ENCODE assay signal across 22 cellular contexts in the genomic region with DNA sequence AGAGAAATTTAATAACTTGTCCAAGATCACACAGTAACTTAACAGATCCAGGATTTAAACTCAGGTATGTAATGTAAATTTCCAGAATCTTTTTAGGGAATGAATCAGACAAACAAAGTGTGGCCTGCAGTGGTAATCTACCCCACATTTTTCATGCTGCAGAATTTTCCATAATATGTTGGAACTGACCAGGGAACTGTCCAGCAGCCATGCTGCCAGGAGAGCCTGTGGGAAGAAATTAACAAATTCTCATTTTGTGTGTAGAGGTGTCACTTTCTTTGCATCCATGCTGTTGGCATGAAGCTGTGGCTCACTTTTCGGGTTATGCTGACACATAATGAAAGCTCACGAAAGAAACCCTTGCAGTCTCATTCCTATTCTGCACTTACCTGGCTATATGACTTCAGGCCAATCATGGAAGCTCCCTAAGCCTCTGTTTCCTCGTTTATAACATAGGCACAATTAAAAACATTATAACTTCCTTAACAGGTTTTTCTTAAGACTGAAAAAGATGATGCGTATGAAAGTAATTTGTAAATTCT. TPM values are rescaled to one million over a fixed set of nuclear protein-coding genes. Genes with fewer than 3 reads are reported as not detected.
DNase-seq lines count a peak whose midpoint lies in the region; ATAC-seq, FAIRE-seq and TF ChIP-seq lines count a peak whose summit lies in the region.
"Had no signal": no experiment of that assay in that cellular context is flagged by ENCODE, and none has a peak within 500 bp of the region (broad histone marks: within the 10 kb centered on the region; RNA-seq: fewer than 3 reads in every experiment).

No MANE protein-coding gene starts in this region.

- ATAC-seq in K562 = no peak

- H3K9me2 ChIP-seq in OCI-LY7 (ENCODE audit: insufficient read depth, low read length) = no peaks in the 10 kb centered on the region
- H3K9me2 ChIP-seq in MM.1S (replicated peaks; ENCODE audit: insufficient read depth, low read length) = no peaks in the 10 kb centered on the region

- DNase-seq in activated CD4-positive, alpha-beta T cell treated with anti-CD3 and anti-CD28 coated beads for 48 hours = peak; percentile 8
- no peak for DNase-seq in activated CD4-positive, alpha-beta T cell treated with anti-CD3 and anti-CD28 coated beads for 4 hours
- DNase-seq in GM12891 (ENCODE audit: insufficient read length, low spot score) = no peak
- DNase-seq in OCI-LY7 (ENCODE audit: low spot score) = no peak
- DNase-seq in K562 (ENCODE audit: extremely low read depth in 1 of 4, low spot score in 3 of 4) = no peak
- no peak for DNase-seq in MM.1S
- DNase-seq in DMS114 treated with DMSO at 0.1 percent for 48 hours (lab: John Stamatoyannopoulos, UW; ENCODE audit: unreplicated experiment) = no peak
- DNase-seq in SHP77 treated with DMSO at 0.1 percent for 48 hours (lab: John Stamatoyannopoulos, UW) = no peak
- DNase-seq: BE2C; CD4-positive, CD25-positive, alpha-beta regulatory T cell; COR-L47; DMS 273 treated with DMSO at 0.1 percent for 48 hours; GDM1; HCEC 1CT; KBM-7; NCI-H1105 treated with DMSO at 0.1 percent for 48 hours; NCI-H1694 treated with DMSO at 0.1 percent for 48 hours; NCI-H774; RPMI8226; SIG-M5 had no signal

- no peaks in the 10 kb centered on the region for H3F3A ChIP-seq in MM.1S (ENCODE audit: insufficient read depth, low read length)

- no peaks in the 10 kb centered on the region for H3K79me2 ChIP-seq in OCI-LY7 (ENCODE audit: insufficient read depth, low read depth, low read length)
- no peaks in the 10 kb centered on the region for H3K79me2 ChIP-seq in K562 (ENCODE audit: control insufficient read depth, insufficient read depth, low read length)
- no peaks in the 10 kb centered on the region for H3K79me2 ChIP-seq in MM.1S (ENCODE audit: low read length)

- FAIRE-seq in GM12891 (lab: Jason Lieb, UNC) (peak; percentile 48), K562 (lab: Jason Lieb, UNC) (peak; percentile 26)

- no peak overlapping the region for H3K27ac ChIP-seq in OCI-LY7 (ENCODE audit: low read depth, low read length, poor library complexity, severe bottlenecking)
- H3K27ac ChIP-seq in K562 (ENCODE audit: extremely low read depth, low read depth, low read length) = no peak overlapping the region
- H3K27ac ChIP-seq in MM.1S (ENCODE audit: low read length) = no peak overlapping the region

- BruUV-seq in OCI-LY7 (replicated peaks; lab: Mats Ljungman, UMichigan) (no TSS peak), K562 (replicated peaks; lab: Mats Ljungman, UMichigan) (no TSS peak)

- CTCF ChIA-PET in OCI-LY7 (lab: Charles Lee; ENCODE audit: unreplicated experiment) (no interaction called here), K562 (lab: Yijun Ruan, JAX; ENCODE audit: low intra/inter-chr PET ratio) (no interaction called here)

- H4K20me1 ChIP-seq in OCI-LY7 (ENCODE audit: insufficient read depth, low read length) (no peaks in the 10 kb centered on the region), K562 (replicated peaks; ENCODE audit: control insufficient read depth, insufficient read depth, low read length) (no peaks in the 10 kb centered on the region), MM.1S (ENCODE audit: insufficient read depth, low read length) (no peaks in the 10 kb centered on the region)

- no peak for TF ChIP-seq RAD21 in K562 (CRISPR knock-in tag; conservative IDR thresholded peaks at IDR 0.05 in 1 of 2, IDR thresholded peaks at IDR 0.05 in 1 of 2)

- H3K4me3 ChIP-seq in OCI-LY7 (ENCODE audit: low read depth, low read length, poor library complexity, severe bottlenecking) = no peak overlapping the region
- no peak overlapping the region for H3K4me3 ChIP-seq in K562
- no peak overlapping the region for H3K4me3 ChIP-seq in MM.1S (ENCODE audit: low read length)

- H3K4me2 ChIP-seq in OCI-LY7 (ENCODE audit: low read length) = no peak overlapping the region
- H3K4me2 ChIP-seq in K562 (ENCODE audit: insufficient read depth, low read length) = no peak overlapping the region
- H3K4me2 ChIP-seq in MM.1S (ENCODE audit: low read depth, low read length) = no peak overlapping the region

- WGBS in K562 (ENCODE audit: insufficient coverage, low coverage, missing lambda C conversion rate) = 25% methylated on average over 4 of the region's 4 CpGs

- POLR2A ChIA-PET in OCI-LY7 (lab: Charles Lee) (interaction anchor here (0.5 to 0.9 kb wide), 5 partner anchors 17 to 241 kb away, joined by 3 to 5 read pairs (median 5); no protein-coding TSS in a partner anchor), K562 (lab: Yijun Ruan, JAX) (interaction anchor here (0.6 kb wide), 1 partner anchor 386 kb away, joined by 3 read pairs; no protein-coding TSS in a partner anchor)

- H3K4me1 ChIP-seq in OCI-LY7 (ENCODE audit: insufficient read depth, low read length, poor library complexity, severe bottlenecking) = no peaks in the 10 kb centered on the region
- no peaks in the 10 kb centered on the region for H3K4me1 ChIP-seq in K562 (replicated peaks in 1 of 2; ENCODE audit: control insufficient read depth in 2 of 2, insufficient read depth in 2 of 2, low read length in 2 of 2)
- no peaks in the 10 kb centered on the region for H3K4me1 ChIP-seq in MM.1S (ENCODE audit: low read length)
- H3K4me1 ChIP-seq: BE2C had no signal

- H3K27me3 ChIP-seq in K562 (ENCODE audit: control insufficient read depth in 2 of 2, insufficient read depth in 2 of 2, low read length in 2 of 2) = no peaks in the 10 kb centered on the region
- no peaks in the 10 kb centered on the region for H3K27me3 ChIP-seq in MM.1S (replicated peaks; ENCODE audit: insufficient read depth, low read length)
- H3K27me3 ChIP-seq: BE2C had no signal

- no peaks in the 10 kb centered on the region for H3K9me3 ChIP-seq in OCI-LY7 (ENCODE audit: low read length)
- H3K9me3 ChIP-seq in K562 (replicated peaks; ENCODE audit: control insufficient read depth, insufficient read depth, low read depth, low read length) = no peaks in the 10 kb centered on the region
- no peaks in the 10 kb centered on the region for H3K9me3 ChIP-seq in MM.1S (replicated peaks; ENCODE audit: insufficient read depth, low read length)
- H3K9me3 ChIP-seq: BE2C had no signal

- no peak for TF ChIP-seq EP300 in K562 (IDR thresholded peaks at IDR 0.05; ENCODE audit: low read length)

- TF ChIP-seq POLR2A in GM12891 (IDR thresholded peaks at IDR 0.05; ENCODE audit: low read depth, low read length) (no peak), K562 (conservative IDR thresholded peaks at IDR 0.05) (no peak)

- H2AFZ ChIP-seq in OCI-LY7 (ENCODE audit: low read length) = 0 out of 2 replicates have a peak overlapping the region, but pooled peaks have one; percentile 7
- H2AFZ ChIP-seq in K562 (ENCODE audit: low read depth, low read length) = no peak overlapping the region
- H2AFZ ChIP-seq in MM.1S (ENCODE audit: low read length) = no peak overlapping the region

- H3K9me1 ChIP-seq in K562 (ENCODE audit: control insufficient read depth, insufficient read depth, low read length) = no peaks in the 10 kb centered on the region

- H3K9ac ChIP-seq in K562 (ENCODE audit: insufficient read depth in 1 of 2, low read depth in 2 of 2, low read length in 2 of 2) = no peak overlapping the region
- H3K9ac ChIP-seq in MM.1S (ENCODE audit: low read length) = no peak overlapping the region

- intact Hi-C loops in OCI-LY7 (cut with micrococcal nuclease; ENCODE audit: unreplicated experiment) = no loop called here
- intact Hi-C loops in K562 (cut with micrococcal nuclease) = no loop called here

- H3K36me3 ChIP-seq in OCI-LY7 (ENCODE audit: insufficient read depth, low read length) = no peaks in the 10 kb centered on the region
- no peaks in the 10 kb centered on the region for H3K36me3 ChIP-seq in K562 (ENCODE audit: control insufficient read depth, insufficient read depth, low read length)
- no peaks in the 10 kb centered on the region for H3K36me3 ChIP-seq in MM.1S (replicated peaks; ENCODE audit: insufficient read depth, low read length)
- H3K36me3 ChIP-seq: BE2C had no signal

- in situ Hi-C loops in K562 (cut with MboI) = no loop called here

- no peak for TF ChIP-seq CTCF in OCI-LY7 (conservative IDR thresholded peaks at IDR 0.05; ENCODE audit: low read length)
- no peak for TF ChIP-seq CTCF in K562 (IDR thresholded peaks at IDR 0.05 in 2 of 3, conservative IDR thresholded peaks at IDR 0.05 in 1 of 3; ENCODE audit: insufficient read depth in 2 of 3, low read depth in 1 of 3, low read length in 3 of 3)
- no peak for TF ChIP-seq CTCF in MM.1S (IDR thresholded peaks at IDR 0.05; ENCODE audit: low read length)

TF ChIP-seq in GM12891, 5 proteins besides CTCF, POLR2A, EP300 and RAD21 (continues in another document):
- TF ChIP-seq POU2F2 (IDR thresholded peaks at IDR 0.05; ENCODE audit: low read depth, low read length) (no peak), PAX5 (IDR thresholded peaks at IDR 0.05; ENCODE audit: insufficient read depth, low read length, severe bottlenecking) (no peak), TAF1 (IDR thresholded peaks at IDR 0.05; ENCODE audit: low read depth, low read length) (no peak), SPI1 (IDR thresholded peaks at IDR 0.05; ENCODE audit: low read depth, low read length) (no peak)

RNA-seq across cellular contexts. Expression of gene CDKL4, which starts 54.7 kb away (rescaled TPM):
- not detected for polyA plus RNA-seq in GM12891 (2012; ENCODE audit: low read depth, missing spikeins)
- total RNA-seq in OCI-LY7 (2014; rRNA removed; shearing (Covaris generic)) = not detected in 2 replicates
- total RNA-seq in OCI-LY7 (2022) (not detected in 2 replicates), K562 (2014; rRNA removed) (not detected in 2 replicates), K562 (2014; rRNA removed; fragmentation: Illumina TruSeq; extraction: Trizol) (not detected in 2 replicates), K562 (2015; rRNA removed; fragmentation: Illumina TruSeq; extraction: Trizol) (not detected in 2 replicates), K562 (2021) (not detected in 2 replicates)
- not detected in 2 replicates for total RNA-seq in K562 (2011; cell fraction: chromatin; rRNA removed; ENCODE audit: low replicate concordance)
- not detected in 2 replicates for total RNA-seq in K562 (2011; cell fraction: nucleolus; rRNA removed)
- total RNA-seq in K562 (2011; cell fraction: nucleoplasm; rRNA removed) = not detected in 2 replicates
- polyA plus RNA-seq in K562 (2011; rRNA removed) (not detected in 2 replicates), K562 (2014; fragmentation: Illumina TruSeq; extraction: Trizol) (not detected in 2 replicates), K562 (2014; fragmentation: Nextera tagmentation; extraction: Ambion mirVana) (not detected), K562 (2014; rRNA removed) (not detected in 2 replicates)
- not detected in 2 replicates for polyA plus RNA-seq in K562 (2011; cell fraction: cytosol; rRNA removed)
- polyA plus RNA-seq in K562 (2011; cell fraction: nucleus; rRNA removed) = not detected in 2 replicates
- not detected in 2 replicates for polyA plus RNA-seq in K562 (2012)
- 0.45 TPM in 1 of 2 replicates, not detected in the other for polyA minus RNA-seq in K562 (2011; rRNA and poly(A)+ RNA removed)
- not detected in 2 replicates for polyA minus RNA-seq in K562 (2011; cell fraction: cytosol; rRNA and poly(A)+ RNA removed)
- not detected in 2 replicates for polyA minus RNA-seq in K562 (2011; cell fraction: nucleus; rRNA and poly(A)+ RNA removed)
- total RNA-seq: A172, NCI-H460 had no signal
